In genomic region chr3:195635262-195635873, GRCh38 we compare ENCODE assay signal across 1 cellular context.
A peak's percentile ranks its signal among the peaks of the same experiment; 100 is the strongest.
TF ChIP-seq lines count a peak whose summit lies in the region.

No MANE protein-coding gene starts in this region.

TF ChIP-seq in HepG2, 621 proteins besides CTCF, POLR2A, EP300 and RAD21:
- TF ChIP-seq ZFY (CRISPR knock-in tag; IDR thresholded peaks at IDR 0.05) (peak; percentile 27; the same call in 1 of the 2 replicates), PHF8 (CRISPR knock-in tag; IDR thresholded peaks at IDR 0.05) (peak; percentile 39; the same call in 1 of the 2 replicates), ZNF777 (CRISPR knock-in tag; IDR thresholded peaks at IDR 0.05) (peak; percentile 72; the same call in 1 of the 2 replicates)
